Comparison of ENCODE assay signal across 9 cellular contexts in genomic region chr11:88338223-88338661, GRCh38. TPM values are rescaled to one million over a fixed set of nuclear protein-coding genes. Genes with fewer than 3 reads are reported as not detected.
DNase-seq lines count a peak whose midpoint lies in the region; ATAC-seq, FAIRE-seq and TF ChIP-seq lines count a peak whose summit lies in the region.
"Had no signal": no experiment of that assay in that cellular context is flagged by ENCODE, and none has a peak within 500 bp of the region (broad histone marks: within the 10 kb centered on the region; RNA-seq: fewer than 3 reads in every experiment).

No MANE protein-coding gene starts in this region.

- peaks cover 22% of the 10 kb centered on the region for H3K4me1 ChIP-seq in mammary epithelial cell (ENCODE audit: insufficient read depth, low read length)
- peaks cover 31% of the 10 kb centered on the region for H3K4me1 ChIP-seq in keratinocyte (ENCODE audit: control insufficient read depth, extremely low read depth, insufficient read depth, low read length)

- H3K9ac ChIP-seq in mammary epithelial cell (ENCODE audit: insufficient read depth, low read length) (peak overlapping the region; percentile 89), keratinocyte (ENCODE audit: control insufficient read depth, extremely low read depth, insufficient read depth, low read length) (peak overlapping the region; percentile 95)

- peaks cover 50% of the 10 kb centered on the region for H3K79me2 ChIP-seq in mammary epithelial cell (ENCODE audit: insufficient read depth, low read length)
- H3K79me2 ChIP-seq in keratinocyte (ENCODE audit: control insufficient read depth, insufficient read depth, low read length): peaks cover 42% of the 10 kb centered on the region

- dilution Hi-C loops in mammary epithelial cell (cut with HindIII; ENCODE audit: low sequenced_read_pairs) (no loop called here), keratinocyte (cut with MboI; ENCODE audit: extremely low pct_ligation_motif_present, low sequenced_read_pairs) (loop anchor here (25.0 kb wide), 1 partner anchor 199 kb away; no protein-coding TSS in a partner anchor)

- TF ChIP-seq CTCF in mammary epithelial cell (conservative IDR thresholded peaks at IDR 0.05 in 1 of 2, IDR thresholded peaks at IDR 0.05 in 1 of 2; ENCODE audit: extremely low read depth in 1 of 2, insufficient read depth in 1 of 2, low read depth in 1 of 2, low read length in 2 of 2) (no peak), keratinocyte (optimal IDR thresholded peaks at IDR 0.05 in 1 of 3, IDR thresholded peaks at IDR 0.05 in 1 of 3, conservative IDR thresholded peaks at IDR 0.05 in 1 of 3; ENCODE audit: extremely low read depth in 1 of 3, insufficient read depth in 2 of 3, low read length in 3 of 3) (no peak)

- in situ Hi-C loops in KBM-7 (cut with MboI; ENCODE audit: low pct_unique_long_range_greater_than_20kb, low sequenced_read_pairs): no loop called here
- in situ Hi-C loops in mammary epithelial cell (cut with MboI; ENCODE audit: low sequenced_read_pairs in 2 of 2): loop anchor here in 1 of 2 donors (10.0 kb wide), 2 partner anchors 67 to 207 kb away; no protein-coding TSS in a partner anchor

- H3K9me3 ChIP-seq in mammary epithelial cell (replicated peaks; ENCODE audit: insufficient read depth, low read length) (no peaks in the 10 kb centered on the region), keratinocyte (ENCODE audit: control insufficient read depth, low read depth, low read length) (no peaks in the 10 kb centered on the region)

- FAIRE-seq in keratinocyte (lab: Jason Lieb, UNC): peak; percentile 86
- FAIRE-seq: TTC549 had no signal

- TSS peak; percentile 62 for BruUV-seq in mammary epithelial cell (replicated peaks; lab: Mats Ljungman, UMichigan)

- H3K4me2 ChIP-seq in mammary epithelial cell (ENCODE audit: insufficient read depth, low read depth, low read length) (peak overlapping the region; percentile 86), keratinocyte (ENCODE audit: control insufficient read depth, extremely low read depth, insufficient read depth, low read depth, low read length) (peak overlapping the region; percentile 96)

- H3K36me3 ChIP-seq in mammary epithelial cell (ENCODE audit: insufficient read depth, low read length) (peaks cover 18% of the 10 kb centered on the region), keratinocyte (ENCODE audit: control insufficient read depth in 2 of 2, extremely low read depth in 1 of 2, insufficient read depth in 2 of 2, low read length in 2 of 2) (peaks cover 3 to 10% of the 10 kb centered on the region in 2 experiments)

- H4K20me1 ChIP-seq in mammary epithelial cell (ENCODE audit: insufficient read depth, low read length) (no peaks in the 10 kb centered on the region), keratinocyte (ENCODE audit: control insufficient read depth, extremely low read depth, insufficient read depth, low read length) (no peaks in the 10 kb centered on the region)

- H3K9me1 ChIP-seq in keratinocyte (ENCODE audit: control insufficient read depth, extremely low read depth, insufficient read depth, low read length): no peaks in the 10 kb centered on the region

- WGBS in mammary epithelial cell (ENCODE audit: low coverage, missing lambda C conversion rate): 2% methylated on average over 8 of the region's 8 CpGs

- H3K27ac ChIP-seq in mammary epithelial cell (ENCODE audit: insufficient read depth, low read depth, low read length) (peak overlapping the region; percentile 85), keratinocyte (ENCODE audit: control insufficient read depth, insufficient read depth, low read length) (peak overlapping the region; percentile 87)

- DNase-seq in CD1c-positive myeloid dendritic cell (ENCODE audit: extremely low spot score) (peak; percentile 89), KBM-7 (peak; percentile 94), T-helper 2 cell (peak in 4 of 5 experiments; percentile 25 to 84 (median 54)), mammary epithelial cell (peak; percentile 87), keratinocyte (ENCODE audit: low read depth, low spot score) (peak; percentile 49), T1000 (lab: John Stamatoyannopoulos, UW) (no peak)
- peak; percentile 25 to 48 for DNase-seq in stimulated activated CD4-positive, alpha-beta T cell treated with anti-CD3 and anti-CD28 coated beads, Interleukin-15, amount 100 ng/mL, for 48 hours (ENCODE audit: low read depth in 2 of 2)

- H2AFZ ChIP-seq in mammary epithelial cell (ENCODE audit: low read depth, low read length) (peak overlapping the region; percentile 82), keratinocyte (ENCODE audit: control insufficient read depth, low read length) (peak overlapping the region; percentile 75)

- no peaks in the 10 kb centered on the region for H3K27me3 ChIP-seq in mammary epithelial cell (ENCODE audit: insufficient read depth, low read length)
- no peaks in the 10 kb centered on the region for H3K27me3 ChIP-seq in keratinocyte (ENCODE audit: control insufficient read depth, extremely low read depth, insufficient read depth, low read length)

- CTCF ChIA-PET in mammary epithelial cell (lab: Charles Lee; ENCODE audit: low non-redundant PET): interaction anchor here (0.7 kb wide), 1 partner anchor 144 kb away, joined by 3 read pairs; no protein-coding TSS in a partner anchor

- ATAC-seq in GM21390 (IDR thresholded peaks at IDR 0.05; ENCODE audit: unreplicated experiment): peak; percentile 46

- intact Hi-C loops in mammary epithelial cell (cut with micrococcal nuclease): loop anchor here (1.0 to 5.0 kb wide), 2 partner anchors 144 to 198 kb away; no protein-coding TSS in a partner anchor

- H3K4me3 ChIP-seq in mammary epithelial cell (replicated peaks in 1 of 3; ENCODE audit: insufficient read depth in 1 of 3, low read depth in 2 of 3, low read length in 3 of 3) (peak overlapping the region; percentile 95 to 96 (median 96)), keratinocyte (ENCODE audit: control insufficient read depth in 2 of 3, extremely low read depth in 1 of 3, insufficient read depth in 2 of 3, low read depth in 1 of 3, low read length in 3 of 3) (peak overlapping the region; percentile 86 to 97 (median 91))

RNA-seq across cellular contexts. Expression of gene CTSC, which starts 0.7 kb away (rescaled TPM):
- 100 to 1,000 TPM; 192 to 609 TPM for total RNA-seq in mammary epithelial cell
- polyA plus RNA-seq in mammary epithelial cell (776 TPM), keratinocyte (540 to 659 TPM (median 658 TPM) in 3 replicates)
- polyA minus RNA-seq in mammary epithelial cell (436 TPM), keratinocyte (119 to 312 TPM (median 256 TPM) in 3 replicates)
- 80.4 TPM for polyA plus RNA-seq in keratinocyte (2011; ENCODE audit: low read depth)
- 311 and 448 TPM in 2 replicates for polyA plus RNA-seq in keratinocyte (2011; cell fraction: cytosol; rRNA removed)
- 738 and 908 TPM in 2 replicates for polyA plus RNA-seq in keratinocyte (2011; cell fraction: nucleus; rRNA removed)
- 240 and 665 TPM in 2 replicates for polyA plus RNA-seq in keratinocyte (2012; ENCODE audit: low replicate concordance)
- 1,086 TPM for polyA minus RNA-seq in keratinocyte (2011; cell fraction: cytosol; rRNA and poly(A)+ RNA removed)
- polyA minus RNA-seq in keratinocyte (2011; cell fraction: nucleus; rRNA and poly(A)+ RNA removed): 488 and 685 TPM in 2 replicates
